Comparison of ENCODE assay signal across 12 cellular contexts in the genomic region with DNA sequence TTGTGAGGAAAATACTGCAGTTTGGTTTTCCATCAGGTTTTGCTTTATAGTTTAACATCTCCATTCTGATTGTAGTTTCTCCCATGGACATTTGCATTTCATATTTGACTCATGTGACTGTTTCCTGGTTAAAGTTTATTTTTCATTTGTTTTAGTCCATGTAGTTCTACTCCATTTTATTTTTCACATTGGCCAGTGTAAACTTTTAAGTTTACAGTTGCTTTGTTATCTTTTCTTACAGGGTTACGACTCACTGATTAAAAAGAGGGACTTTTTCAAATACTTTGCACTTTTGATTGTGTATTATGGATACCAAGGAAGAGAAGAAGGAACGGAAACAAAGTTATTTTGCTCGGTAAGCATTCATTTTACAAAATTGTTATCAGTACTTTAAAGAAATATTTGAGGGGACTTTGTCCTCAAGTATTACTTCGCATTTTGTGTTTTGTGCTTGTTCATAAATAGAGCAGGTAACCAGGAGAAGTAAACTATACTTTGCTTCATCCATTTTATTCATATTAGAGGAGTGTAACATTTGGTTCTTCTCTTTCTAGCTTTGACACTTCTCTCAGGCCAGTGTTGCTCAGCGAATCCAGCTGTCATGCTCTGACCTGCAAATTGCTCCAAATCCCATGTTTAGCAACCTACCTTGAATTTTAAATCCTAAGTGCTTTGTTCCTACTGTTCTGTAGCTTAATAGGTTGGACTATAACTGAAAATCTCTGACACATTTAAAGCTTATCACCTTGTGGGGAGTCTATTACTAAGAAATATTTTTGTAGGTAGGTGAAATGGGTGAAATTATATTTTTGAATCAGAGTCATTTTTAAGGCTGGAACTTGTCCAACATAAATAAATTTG. TPM values are rescaled to one million over a fixed set of nuclear protein-coding genes. Genes with fewer than 3 reads are reported as not detected.
A peak's percentile ranks its signal among the peaks of the same experiment; 100 is the strongest.
DNase-seq lines count a peak whose midpoint lies in the region; FAIRE-seq and TF ChIP-seq lines count a peak whose summit lies in the region.
"Had no signal": no experiment of that assay in that cellular context is flagged by ENCODE, and none has a peak within 500 bp of the region (broad histone marks: within the 10 kb centered on the region; RNA-seq: fewer than 3 reads in every experiment).

No MANE protein-coding gene starts in this region.

- TF ChIP-seq CTCF in OCI-LY3 (IDR thresholded peaks at IDR 0.05; ENCODE audit: low read depth, low read length) = no peak
- TF ChIP-seq CTCF in esophagus muscularis mucosa (IDR thresholded peaks at IDR 0.05) = no peak
- TF ChIP-seq CTCF in smooth muscle cell (IDR thresholded peaks at IDR 0.05; ENCODE audit: borderline replicate concordance, insufficient read depth, poor library complexity, severe bottlenecking) = no peak

- no peak overlapping the region for H3K27ac ChIP-seq in OCI-LY3 (ENCODE audit: low read length)
- peak overlapping the region in 3 of 4 donors; percentile 30 to 53 (median 47) for H3K27ac ChIP-seq in esophagus muscularis mucosa (replicated peaks in 1 of 4)
- no peak overlapping the region for H3K27ac ChIP-seq in smooth muscle cell (ENCODE audit: low read depth)
- no peak overlapping the region for H3K27ac ChIP-seq in trophoblast cell (ENCODE audit: low read depth, low read length)

- H3K79me1 ChIP-seq in trophoblast cell (ENCODE audit: low read length) = no peaks in the 10 kb centered on the region

- no peak overlapping the region for H3K18ac ChIP-seq in trophoblast cell (ENCODE audit: low read length)

- no peak overlapping the region for H4K91ac ChIP-seq in trophoblast cell (ENCODE audit: low read depth, low read length)

- no peak for DNase-seq in GM12892 (ENCODE audit: insufficient read length)
- DNase-seq in esophagus muscularis mucosa (ENCODE audit: extremely low spot score) = no peak
- no peak for DNase-seq in smooth muscle cell (lab: John Stamatoyannopoulos, UW; ENCODE audit: unreplicated experiment)
- no peak for DNase-seq in trophoblast cell
- DNase-seq in NCI-H345 (lab: John Stamatoyannopoulos, UW) = no peak
- no peak for DNase-seq in KG1 (lab: John Stamatoyannopoulos, UW)
- DNase-seq: activated CD4-positive, alpha-beta T cell treated with anti-CD3 and anti-CD28 coated beads for 1 hour; activated naive CD4-positive, alpha-beta T cell treated with Interleukin-2 at 50 U/mL for 16 hours; DMS79; NCI-H2107; stimulated activated naive CD8-positive, alpha-beta T cell treated with anti-CD3 and anti-CD28 coated beads, Interleukin-15, amount 100 ng/mL, for 72 hours had no signal

- peak overlapping the region; percentile 36 for H3K4me3 ChIP-seq in OCI-LY3 (ENCODE audit: low read length)
- H3K4me3 ChIP-seq in esophagus muscularis mucosa = no peak overlapping the region
- peak overlapping the region; percentile 8 for H3K4me3 ChIP-seq in smooth muscle cell
- H3K4me3 ChIP-seq in trophoblast cell (ENCODE audit: low read depth, low read length) = no peak overlapping the region

- WGBS in esophagus muscularis mucosa = 46% methylated on average over 5 of the region's 5 CpGs
- WGBS in smooth muscle cell (ENCODE audit: low lambda C conversion rate) = 83% methylated on average over 5 of the region's 5 CpGs
- WGBS in trophoblast cell (ENCODE audit: extremely low coverage, insufficient coverage, insufficient read length) = no CpG with 5 or more reads among the region's 5 CpGs

- TF ChIP-seq EP300 in esophagus muscularis mucosa (IDR thresholded peaks at IDR 0.05) = no peak

- peaks cover 7% of the 10 kb centered on the region for H3F3A ChIP-seq in smooth muscle cell (ENCODE audit: low read depth)

- H2BK120ac ChIP-seq in trophoblast cell (ENCODE audit: insufficient read depth, low read length, poor library complexity) = no peak overlapping the region

- no peak overlapping the region for H2BK12ac ChIP-seq in trophoblast cell (ENCODE audit: low read length)

- no peak overlapping the region for H4K8ac ChIP-seq in trophoblast cell (ENCODE audit: low read depth, low read length)

- peak overlapping the region; percentile 71 for H3K4me2 ChIP-seq in OCI-LY3 (ENCODE audit: low read length)
- H3K4me2 ChIP-seq in smooth muscle cell = no peak overlapping the region
- no peak overlapping the region for H3K4me2 ChIP-seq in trophoblast cell (ENCODE audit: low read length)

- no peak overlapping the region for H3K4ac ChIP-seq in trophoblast cell (ENCODE audit: low read depth, low read length)

- H2AFZ ChIP-seq in OCI-LY3 (ENCODE audit: low read depth, low read length) = no peak overlapping the region
- H2AFZ ChIP-seq in smooth muscle cell (ENCODE audit: low read depth) = no peak overlapping the region
- no peak overlapping the region for H2AFZ ChIP-seq in trophoblast cell (ENCODE audit: insufficient read depth, low read length, poor library complexity)

- H3K36me3 ChIP-seq in OCI-LY3 (replicated peaks; ENCODE audit: low read depth, low read length) (peaks cover 16% of the 10 kb centered on the region), esophagus muscularis mucosa (peaks cover 0 to 5% (median 0%) of the 10 kb centered on the region in 4 donors), smooth muscle cell (ENCODE audit: low read depth) (no peaks in the 10 kb centered on the region), trophoblast cell (ENCODE audit: control insufficient read depth in 1 of 2, insufficient read depth in 2 of 2, low read length in 2 of 2) (peaks cover 0 to 3% of the 10 kb centered on the region in 2 experiments)

- H3K4me1 ChIP-seq in OCI-LY3 (ENCODE audit: low read length) (peaks cover 57% of the 10 kb centered on the region), esophagus muscularis mucosa (peaks cover 37 to 56% (median 54%) of the 10 kb centered on the region in 4 donors), smooth muscle cell (ENCODE audit: low read depth) (no peaks in the 10 kb centered on the region), trophoblast cell (ENCODE audit: control insufficient read depth in 1 of 2, insufficient read depth in 2 of 2, low read length in 2 of 2) (peaks cover 0 to 6% of the 10 kb centered on the region in 2 experiments)

- H2AK5ac ChIP-seq in trophoblast cell (ENCODE audit: low read length) = no peak overlapping the region

- H3K27me3 ChIP-seq in OCI-LY3 (ENCODE audit: low read depth, low read length) (no peaks in the 10 kb centered on the region), esophagus muscularis mucosa (no peaks in the 10 kb centered on the region), smooth muscle cell (ENCODE audit: low read depth) (no peaks in the 10 kb centered on the region), trophoblast cell (ENCODE audit: insufficient read depth, low read length) (no peaks in the 10 kb centered on the region)

- H3K9me3 ChIP-seq in OCI-LY3 (ENCODE audit: insufficient read depth, low read length) = no peaks in the 10 kb centered on the region
- no peaks in the 10 kb centered on the region for H3K9me3 ChIP-seq in esophagus muscularis mucosa
- H3K9me3 ChIP-seq in smooth muscle cell (replicated peaks; ENCODE audit: low read depth) = no peaks in the 10 kb centered on the region
- no peaks in the 10 kb centered on the region for H3K9me3 ChIP-seq in trophoblast cell (ENCODE audit: insufficient read depth, low read depth, low read length)

- TF ChIP-seq POLR2A in GM12892 (IDR thresholded peaks at IDR 0.05; ENCODE audit: low read depth, low read length) (no peak), esophagus muscularis mucosa (IDR thresholded peaks at IDR 0.05; ENCODE audit: low read depth) (no peak)

- intact Hi-C loops in esophagus muscularis mucosa (cut with DNase I) = no loop called here

- no peak overlapping the region for H3K23ac ChIP-seq in trophoblast cell (ENCODE audit: low read length)

- no peak overlapping the region for H4K12ac ChIP-seq in trophoblast cell (ENCODE audit: low read depth, low read length)

- H3K9ac ChIP-seq in OCI-LY3 (ENCODE audit: low read length) = peak overlapping the region; percentile 29; the same call in 1 of the 2 replicates
- no peak overlapping the region for H3K9ac ChIP-seq in smooth muscle cell (ENCODE audit: low read depth)
- H3K9ac ChIP-seq in trophoblast cell (ENCODE audit: low read length) = no peak overlapping the region

- H2BK5ac ChIP-seq in trophoblast cell (ENCODE audit: low read depth, low read length, poor library complexity) = no peak overlapping the region

- H3K79me2 ChIP-seq in OCI-LY3 (ENCODE audit: low read length) (peaks cover 39% of the 10 kb centered on the region), smooth muscle cell (ENCODE audit: low read depth) (peaks cover 20% of the 10 kb centered on the region), trophoblast cell (ENCODE audit: control insufficient read depth, insufficient read depth, low read length, poor library complexity) (no peaks in the 10 kb centered on the region)

- FAIRE-seq in GM12892 (lab: Jason Lieb, UNC) = peak; percentile 78

- H3K14ac ChIP-seq in trophoblast cell (ENCODE audit: low read length) = no peak overlapping the region

- no peaks in the 10 kb centered on the region for H4K20me1 ChIP-seq in OCI-LY3 (ENCODE audit: insufficient read depth, low read length)
- H4K20me1 ChIP-seq in smooth muscle cell (ENCODE audit: low read depth) = no peaks in the 10 kb centered on the region

RNA-seq across cellular contexts. Expression of gene NCOA7, which starts 24.5 kb away (rescaled TPM):
- 37.6 TPM for polyA plus RNA-seq in GM12892 (2012; ENCODE audit: missing spikeins)
- total RNA-seq in esophagus muscularis mucosa (10 to 100 TPM; 15.4 to 29.0 (median 19.9) TPM), smooth muscle cell (44.0 and 57.8 TPM in 2 replicates)
- 35.7 and 38.1 TPM in 2 replicates for polyA plus RNA-seq in smooth muscle cell
- 16.3 and 17.4 TPM in 2 replicates for polyA plus RNA-seq in trophoblast cell (2013)

Comparison
In these comparisons a context has a peak if more than half of its experiments do, and no peak if none do; other contexts are left out.
1. H3K27ac ChIP-seq: peak in esophagus muscularis mucosa (3 of 4); none in OCI-LY3 (single experiment), smooth muscle cell (single experiment) and trophoblast cell (single experiment).
2. H3K4me3 ChIP-seq: peak in OCI-LY3 (single experiment) and smooth muscle cell (single experiment); none in esophagus muscularis mucosa (0 of 4) and trophoblast cell (single experiment).